ENCODE assay signal across 9 cellular contexts in the genomic region with DNA sequence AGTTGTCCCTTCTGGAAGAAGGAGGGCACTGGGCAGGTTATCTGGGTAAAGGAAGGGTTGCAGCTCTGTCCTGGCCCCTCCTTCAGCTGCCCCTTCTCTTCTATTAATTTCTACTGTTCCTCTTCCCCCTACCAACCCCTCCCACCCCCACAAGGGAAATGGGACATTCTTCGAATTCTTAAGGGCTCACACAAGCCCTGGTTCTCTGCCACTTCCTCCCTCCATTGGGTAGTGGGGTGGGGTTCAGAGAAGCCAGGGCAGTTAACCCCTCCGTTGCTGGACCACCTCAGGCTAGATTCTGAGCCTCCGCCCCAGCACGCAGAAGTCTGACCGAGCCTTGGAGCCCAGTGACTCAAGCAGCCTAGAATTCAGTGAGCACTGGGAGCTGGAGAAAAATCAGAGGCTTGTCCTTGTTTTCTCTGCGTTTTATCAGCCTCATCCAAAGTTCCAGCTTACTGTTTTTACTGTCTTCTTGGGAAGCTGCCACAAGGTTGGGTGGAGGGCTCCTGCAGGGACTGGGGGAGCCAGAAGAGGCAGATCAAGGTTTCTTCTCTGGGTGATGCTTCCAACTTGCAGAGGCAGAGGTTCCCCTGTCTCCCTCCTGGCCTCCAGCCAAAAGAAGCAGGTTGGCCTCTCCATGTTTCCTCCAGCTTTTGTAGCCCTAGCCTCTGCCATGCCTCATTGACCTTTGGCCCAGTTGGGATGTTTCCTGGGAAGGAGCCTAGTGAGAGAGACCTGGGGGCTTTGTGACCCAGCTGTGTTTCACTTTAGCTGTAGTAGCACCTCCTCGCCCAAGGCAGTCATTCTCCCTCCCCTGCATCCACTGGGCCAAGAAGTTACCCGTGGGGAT. TPM values are rescaled to one million over a fixed set of nuclear protein-coding genes. Genes with fewer than 3 reads are reported as not detected.
DNase-seq lines count a peak whose midpoint lies in the region; ATAC-seq and TF ChIP-seq lines count a peak whose summit lies in the region.
"Had no signal": no experiment of that assay in that cellular context is flagged by ENCODE, and none has a peak within 500 bp of the region (broad histone marks: within the 10 kb centered on the region; RNA-seq: fewer than 3 reads in every experiment).

No MANE protein-coding gene starts in this region.

- intact Hi-C loops in left ventricle myocardium inferior (cut with micrococcal nuclease): no loop called here
- intact Hi-C loops in sciatic nerve (cut with DNase I): loop anchor here (10.0 kb wide), 1 partner anchor 275 kb away; a partner anchor contains a TSS

- H3K27me3 ChIP-seq in left ventricle myocardium inferior (ENCODE audit: low read depth): no peaks in the 10 kb centered on the region

- H3K9me3 Mint-ChIP-seq in stimulated activated naive CD8-positive, alpha-beta T cell treated with anti-CD3 and anti-CD28 coated beads, Interleukin-15, Interleukin-2, amounts not matched to agents 100 ng/mL and 50 ng/mL, for 24 hours: no peaks in the 10 kb centered on the region
- no peaks in the 10 kb centered on the region for H3K9me3 Mint-ChIP-seq in activated T-helper 17 cell treated with anti-CD3 and anti-CD28 coated beads, Interleukin-2, amount 50 U/mL, for 72 hours

- peaks cover 26% of the 10 kb centered on the region for H3K36me3 ChIP-seq in left ventricle myocardium inferior

- peaks cover 94% of the 10 kb centered on the region for H3K4me1 Mint-ChIP-seq in stimulated activated naive CD8-positive, alpha-beta T cell treated with anti-CD3 and anti-CD28 coated beads, Interleukin-15, Interleukin-2, amounts not matched to agents 100 ng/mL and 50 ng/mL, for 24 hours (ENCODE audit: low read depth)
- peaks cover 41% of the 10 kb centered on the region for H3K4me1 Mint-ChIP-seq in activated T-helper 17 cell treated with anti-CD3 and anti-CD28 coated beads, Interleukin-2, amount 50 U/mL, for 72 hours

- peak overlapping the region; percentile 32 for H3K4me3 ChIP-seq in left ventricle myocardium inferior
- H3K4me3 ChIP-seq: GM12878 had no signal

- H3K27me3 Mint-ChIP-seq in stimulated activated naive CD8-positive, alpha-beta T cell treated with anti-CD3 and anti-CD28 coated beads, Interleukin-15, Interleukin-2, amounts not matched to agents 100 ng/mL and 50 ng/mL, for 24 hours: no peaks in the 10 kb centered on the region
- H3K27me3 Mint-ChIP-seq in activated T-helper 17 cell treated with anti-CD3 and anti-CD28 coated beads, Interleukin-2, amount 50 U/mL, for 72 hours: no peaks in the 10 kb centered on the region

- no peak for ATAC-seq in stimulated activated naive CD8-positive, alpha-beta T cell treated with anti-CD3 and anti-CD28 coated beads, Interleukin-15, Interleukin-2, amounts not matched to agents 100 U/mL and 50 U/mL, for 24 hours
- no peak for ATAC-seq in activated T-helper 17 cell treated with anti-CD3 and anti-CD28 coated beads, Interleukin-2, amount 50 U/mL, for 72 hours (replicated peaks)
- peak; percentile 38 for ATAC-seq in sciatic nerve
- ATAC-seq in HG02642 (IDR thresholded peaks at IDR 0.05; ENCODE audit: poor library complexity, unreplicated experiment): no peak
- ATAC-seq: GM12878 had no signal

- TF ChIP-seq CTCF in left ventricle myocardium inferior (IDR thresholded peaks at IDR 0.05; ENCODE audit: borderline replicate concordance): no peak

- no peaks in the 10 kb centered on the region for H3K9me3 ChIP-seq in left ventricle myocardium inferior (replicated peaks)

- peak overlapping the region; percentile 79 for H3K27ac Mint-ChIP-seq in stimulated activated naive CD8-positive, alpha-beta T cell treated with anti-CD3 and anti-CD28 coated beads, Interleukin-15, Interleukin-2, amounts not matched to agents 100 ng/mL and 50 ng/mL, for 24 hours
- H3K27ac Mint-ChIP-seq in activated T-helper 17 cell treated with anti-CD3 and anti-CD28 coated beads, Interleukin-2, amount 50 U/mL, for 72 hours: peak overlapping the region; percentile 69

- peak overlapping the region; percentile 79 for H3K27ac ChIP-seq in left ventricle myocardium inferior (replicated peaks)

- H3K4me3 Mint-ChIP-seq in stimulated activated naive CD8-positive, alpha-beta T cell treated with anti-CD3 and anti-CD28 coated beads, Interleukin-15, Interleukin-2, amounts not matched to agents 100 ng/mL and 50 ng/mL, for 24 hours: peak overlapping the region; percentile 10
- peak overlapping the region; percentile 38 for H3K4me3 Mint-ChIP-seq in activated T-helper 17 cell treated with anti-CD3 and anti-CD28 coated beads, Interleukin-2, amount 50 U/mL, for 72 hours

- H3K36me3 Mint-ChIP-seq in stimulated activated naive CD8-positive, alpha-beta T cell treated with anti-CD3 and anti-CD28 coated beads, Interleukin-15, Interleukin-2, amounts not matched to agents 100 ng/mL and 50 ng/mL, for 24 hours (ENCODE audit: low read depth): peaks cover 53% of the 10 kb centered on the region
- peaks cover 83% of the 10 kb centered on the region for H3K36me3 Mint-ChIP-seq in activated T-helper 17 cell treated with anti-CD3 and anti-CD28 coated beads, Interleukin-2, amount 50 U/mL, for 72 hours (ENCODE audit: low read depth)

- peaks cover 100% of the 10 kb centered on the region for H3K4me1 ChIP-seq in left ventricle myocardium inferior

- DNase-seq in stimulated activated naive CD8-positive, alpha-beta T cell treated with anti-CD3 and anti-CD28 coated beads, Interleukin-15, Interleukin-2, amounts not matched to agents 100 U/mL and 50 U/mL, for 24 hours: no peak
- DNase-seq in left ventricle myocardium inferior: no peak
- DNase-seq in sciatic nerve (ENCODE audit: low spot score): peak; percentile 76
- DNase-seq in inferior parietal cortex (ENCODE audit: extremely low spot score): no peak
- DNase-seq in NOMO-1 treated with DMSO at 0.1 percent for 48 hours (lab: John Stamatoyannopoulos, UW; ENCODE audit: unreplicated experiment): no peak

RNA-seq across cellular contexts. Expression of a gene that starts 10.2 kb away (rescaled TPM):
- 100 to 1,000 TPM; 116 to 172 TPM for total RNA-seq in activated T-helper 17 cell treated with anti-CD3 and anti-CD28 coated beads, Interleukin-2, amount 50 U/mL, for 72 hours
- 29.4 TPM for total RNA-seq in left ventricle myocardium inferior
- total RNA-seq in sciatic nerve: 127 TPM

RNA-seq across cellular contexts. Expression of a gene that starts 26.6 kb away (rescaled TPM):
- 1,000 to 10,000 TPM; 1,686 to 2,077 TPM for total RNA-seq in activated T-helper 17 cell treated with anti-CD3 and anti-CD28 coated beads, Interleukin-2, amount 50 U/mL, for 72 hours
- total RNA-seq in left ventricle myocardium inferior (760 TPM), sciatic nerve (1,106 TPM)

RNA-seq across cellular contexts. Expression of a gene that starts 55.0 kb away (rescaled TPM):
- total RNA-seq in activated T-helper 17 cell treated with anti-CD3 and anti-CD28 coated beads, Interleukin-2, amount 50 U/mL, for 72 hours: 10 to 100 TPM; 28.1 to 37.1 TPM
- total RNA-seq in left ventricle myocardium inferior (8.7 TPM), sciatic nerve (25.6 TPM)
